Comparison of ENCODE assay signal across 19 cellular contexts in the genomic region with DNA sequence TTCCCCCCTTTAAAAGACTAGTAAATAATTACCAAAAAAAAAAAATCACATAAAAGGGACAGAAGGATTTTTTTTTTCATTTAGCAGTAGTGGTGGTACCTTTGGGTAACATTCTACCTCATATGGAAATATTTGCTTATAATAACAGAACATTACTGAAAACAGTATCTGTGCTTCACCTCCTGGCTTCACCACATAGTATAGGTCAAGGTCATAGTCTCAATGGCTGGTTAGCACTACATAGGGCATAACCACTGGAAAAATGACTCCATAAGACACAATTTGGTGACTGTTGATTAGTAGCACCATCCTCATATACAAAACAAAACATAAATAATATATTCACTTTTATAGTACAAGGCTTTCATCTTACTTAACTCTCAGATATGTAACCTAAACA. TPM values are rescaled to one million over a fixed set of nuclear protein-coding genes. Genes with fewer than 3 reads are reported as not detected.
DNase-seq lines count a peak whose midpoint lies in the region; ATAC-seq, FAIRE-seq and TF ChIP-seq lines count a peak whose summit lies in the region.
"Had no signal": no experiment of that assay in that cellular context is flagged by ENCODE, and none has a peak within 500 bp of the region (broad histone marks: within the 10 kb centered on the region; RNA-seq: fewer than 3 reads in every experiment).

No MANE protein-coding gene starts in this region.

- H3K27me3 ChIP-seq in HepG2 (ENCODE audit: control insufficient read depth in 1 of 2, insufficient read depth in 2 of 2, low read length in 2 of 2) = no peaks in the 10 kb centered on the region
- H3K27me3 ChIP-seq in right lobe of liver = no peaks in the 10 kb centered on the region

- peak; percentile 54; the same call in 2 of the 3 replicates for ATAC-seq in HepG2
- no peak for ATAC-seq in right lobe of liver
- no peak for ATAC-seq in central memory CD8-positive, alpha-beta T cell (replicated peaks; ENCODE audit: extremely low read depth, poor library complexity, severe bottlenecking)
- no peak for ATAC-seq in memory B cell (ENCODE audit: low read depth)
- ATAC-seq in HG02981 (IDR thresholded peaks at IDR 0.05; ENCODE audit: unreplicated experiment) = no peak

- TF ChIP-seq CTCF in HepG2 (CRISPR knock-in tag; IDR thresholded peaks at IDR 0.05) = no peak
- TF ChIP-seq CTCF in right lobe of liver (IDR thresholded peaks at IDR 0.05) = no peak

- H3K4me1 Mint-ChIP-seq in central memory CD8-positive, alpha-beta T cell = peaks cover 23% of the 10 kb centered on the region
- peaks cover 17% of the 10 kb centered on the region for H3K4me1 Mint-ChIP-seq in memory B cell

- peaks cover 2% of the 10 kb centered on the region for H3K79me2 ChIP-seq in HepG2 (ENCODE audit: insufficient read depth, low read length)

- H3K4me1 ChIP-seq in HepG2 (ENCODE audit: insufficient read depth, low read length) = peaks cover 24% of the 10 kb centered on the region
- H3K4me1 ChIP-seq in right lobe of liver = peaks cover 0 to 12% (median 2%) of the 10 kb centered on the region in 4 donors
- H3K4me1 ChIP-seq: HAP-1 had no signal

- TF ChIP-seq RAD21 in HepG2 (CRISPR knock-in tag; IDR thresholded peaks at IDR 0.05) = no peak

- intact Hi-C loops in HepG2 (cut with micrococcal nuclease; ENCODE audit: unreplicated experiment) = no loop called here
- intact Hi-C loops in right lobe of liver (cut with DNase I) = no loop called here

- H3K27ac Mint-ChIP-seq in central memory CD8-positive, alpha-beta T cell (ENCODE audit: low read depth) = peak overlapping the region; percentile 62
- peak overlapping the region; percentile 58 for H3K27ac Mint-ChIP-seq in memory B cell
- H3K27ac Mint-ChIP-seq: HFFc6 had no signal

- H3K27me3 Mint-ChIP-seq in central memory CD8-positive, alpha-beta T cell = no peaks in the 10 kb centered on the region
- no peaks in the 10 kb centered on the region for H3K27me3 Mint-ChIP-seq in memory B cell
- H3K27me3 Mint-ChIP-seq: CD4-positive, alpha-beta memory T cell had no signal

- H3K4me3 Mint-ChIP-seq in central memory CD8-positive, alpha-beta T cell = no peak overlapping the region
- H3K4me3 Mint-ChIP-seq in memory B cell = no peak overlapping the region
- H3K4me3 Mint-ChIP-seq: CD4-positive, alpha-beta memory T cell; HFFc6 had no signal

- no peaks in the 10 kb centered on the region for H3K9me3 ChIP-seq in HepG2 (ENCODE audit: low read length)
- no peaks in the 10 kb centered on the region for H3K9me3 ChIP-seq in right lobe of liver
- H3K9me3 ChIP-seq: HAP-1 had no signal

- no peak overlapping the region for H3K4me2 ChIP-seq in HepG2 (ENCODE audit: low read depth, low read length)

- no peak for TF ChIP-seq POLR2A in HepG2 (IDR thresholded peaks at IDR 0.05; ENCODE audit: insufficient read depth in 1 of 2, low read depth in 2 of 2, low read length in 2 of 2)
- no peak for TF ChIP-seq POLR2A in right lobe of liver (IDR thresholded peaks at IDR 0.05)

- in situ Hi-C loops in HepG2 (cut with HindIII; ENCODE audit: extremely low pct_ligation_motif_present, low pct_unique_long_range_greater_than_20kb) = no loop called here

- H3K9ac ChIP-seq in HepG2 (ENCODE audit: insufficient read depth, low read depth, low read length) = no peak overlapping the region

- DNase-seq in HepG2 (ENCODE audit: low spot score) (no peak), right lobe of liver (no peak), memory B cell (ENCODE audit: low spot score in 2 of 2) (no peak), NCI-H510A treated with DMSO at 0.1 percent for 48 hours (lab: John Stamatoyannopoulos, UW) (no peak)
- DNase-seq in central memory CD8-positive, alpha-beta T cell (ENCODE audit: low spot score in 2 of 2) = no peak
- DNase-seq: C1 segment of cervical spinal cord; Calu3; CD4-positive, alpha-beta memory T cell; COR-L47; DMS53; DMS79 treated with DMSO at 0.1 percent for 48 hours; GF-D8; GOT3; HFFc6 had no signal

- no peaks in the 10 kb centered on the region for H4K20me1 ChIP-seq in HepG2 (ENCODE audit: insufficient read depth, low read length)

- CTCF ChIA-PET in HepG2 (lab: Yijun Ruan, JAX; ENCODE audit: low intra/inter-chr PET ratio, low total read pairs) = no interaction called here

- no peak overlapping the region for H3K27ac ChIP-seq in HepG2 (ENCODE audit: extremely low read length, insufficient read depth, low read length)
- no peak overlapping the region for H3K27ac ChIP-seq in right lobe of liver

- H3K36me3 ChIP-seq in HepG2 (replicated peaks in 1 of 2; ENCODE audit: control insufficient read depth in 1 of 2, insufficient read depth in 2 of 2, low read length in 2 of 2) (no peaks in the 10 kb centered on the region; a peak in 1 of 5 replicates), right lobe of liver (no peaks in the 10 kb centered on the region)
- H3K36me3 ChIP-seq: HAP-1 had no signal

- H3K4me3 ChIP-seq in HepG2 (replicated peaks in 1 of 3; ENCODE audit: insufficient read depth in 1 of 3, low read depth in 2 of 3, low read length in 3 of 3) = no peak overlapping the region
- no peak overlapping the region for H3K4me3 ChIP-seq in right lobe of liver
- H3K4me3 ChIP-seq: HAP-1 had no signal

- no peak for FAIRE-seq in HepG2 (lab: Jason Lieb, UNC)
- FAIRE-seq: GM12891, GM18507, H54 had no signal

- peaks cover 6% of the 10 kb centered on the region for H3K9me3 Mint-ChIP-seq in central memory CD8-positive, alpha-beta T cell
- peaks cover 3% of the 10 kb centered on the region for H3K9me3 Mint-ChIP-seq in memory B cell
- H3K9me3 Mint-ChIP-seq: HFFc6 had no signal

- TF ChIP-seq EP300 in HepG2 (IDR thresholded peaks at IDR 0.05; ENCODE audit: low read depth in 2 of 2, low read length in 2 of 2) = no peak
- no peak for TF ChIP-seq EP300 in HepG2 (CRISPR knock-in tag; IDR thresholded peaks at IDR 0.05; ENCODE audit: borderline replicate concordance)

- no peak overlapping the region for H2AFZ ChIP-seq in HepG2 (ENCODE audit: low read length)

- BruUV-seq in HepG2 (replicated peaks; lab: Mats Ljungman, UMichigan) = no TSS peak

- POLR2A ChIA-PET in HepG2 (lab: Yijun Ruan, JAX) = no interaction called here

- H3K36me3 Mint-ChIP-seq in central memory CD8-positive, alpha-beta T cell (ENCODE audit: insufficient read depth) = peaks cover 10% of the 10 kb centered on the region
- peaks cover 49% of the 10 kb centered on the region for H3K36me3 Mint-ChIP-seq in memory B cell

TF ChIP-seq in HepG2, 621 proteins besides CTCF, POLR2A, EP300 and RAD21:
- TF ChIP-seq ZNF652 (CRISPR knock-in tag; IDR thresholded peaks at IDR 0.05; ENCODE audit: borderline replicate concordance, low read depth) = no peak
- 0 out of 2 replicates have a peak, but pooled peaks have one; percentile 18 for TF ChIP-seq GATAD2A (CRISPR knock-in tag; IDR thresholded peaks at IDR 0.05)
- no peak for TF ChIP-seq HDAC2 (CRISPR knock-in tag; IDR thresholded peaks at IDR 0.05)
- TF ChIP-seq, protein P1, sequence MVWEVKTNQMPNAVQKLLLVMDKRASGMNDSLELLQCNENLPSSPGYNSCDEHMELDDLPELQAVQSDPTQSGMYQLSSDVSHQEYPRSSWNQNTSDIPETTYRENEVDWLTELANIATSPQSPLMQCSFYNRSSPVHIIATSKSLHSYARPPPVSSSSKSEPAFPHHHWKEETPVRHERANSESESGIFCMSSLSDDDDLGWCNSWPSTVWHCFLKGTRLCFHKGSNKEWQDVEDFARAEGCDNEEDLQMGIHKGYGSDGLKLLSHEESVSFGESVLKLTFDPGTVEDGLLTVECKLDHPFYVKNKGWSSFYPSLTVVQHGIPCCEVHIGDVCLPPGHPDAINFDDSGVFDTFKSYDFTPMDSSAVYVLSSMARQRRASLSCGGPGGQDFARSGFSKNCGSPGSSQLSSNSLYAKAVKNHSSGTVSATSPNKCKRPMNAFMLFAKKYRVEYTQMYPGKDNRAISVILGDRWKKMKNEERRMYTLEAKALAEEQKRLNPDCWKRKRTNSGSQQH (CRISPR knock-in tag; IDR thresholded peaks at IDR 0.05; ENCODE audit: low read depth) = no peak
- TF ChIP-seq DNMT1 (CRISPR knock-in tag; IDR thresholded peaks at IDR 0.05) = no peak
- TF ChIP-seq NCOA5 (CRISPR knock-in tag; IDR thresholded peaks at IDR 0.05) = no peak
- 0 out of 2 replicates have a peak, but pooled peaks have one; percentile 30 for TF ChIP-seq NR2C2 (CRISPR knock-in tag; IDR thresholded peaks at IDR 0.05; ENCODE audit: borderline replicate concordance)
- TF ChIP-seq NR2F6 (IDR thresholded peaks at IDR 0.05) = peak; percentile 42; the same call in 1 of the 2 replicates
- TF ChIP-seq NR2F6 (CRISPR knock-in tag; IDR thresholded peaks at IDR 0.05) = peak; percentile 71; the same call in 1 of the 2 replicates
- TF ChIP-seq FOXK1 (CRISPR knock-in tag; IDR thresholded peaks at IDR 0.05; ENCODE audit: borderline replicate concordance, low read depth) = no peak
TF ChIP-seq in HepG2: peak in this region for 3.

RNA-seq across cellular contexts. Expression of gene MANBA, which starts 34.7 kb away (rescaled TPM):
- total RNA-seq in HepG2 (2016; rRNA removed; fragmentation: Illumina TruSeq; extraction: Trizol) = 17.1 and 33.3 TPM in 2 replicates
- 13.0 and 17.3 TPM in 2 replicates for total RNA-seq in HepG2 (2016; cell fraction: cytosol; rRNA removed; fragmentation: Illumina TruSeq; extraction: Trizol; ENCODE audit: low read depth)
- total RNA-seq in HepG2 (2016; cell fraction: insoluble cytoplasmic fraction; rRNA removed; fragmentation: Illumina TruSeq; extraction: Trizol) = 15.2 and 34.6 TPM in 2 replicates
- total RNA-seq in HepG2 (2016; cell fraction: membrane; rRNA removed; fragmentation: Illumina TruSeq; extraction: Trizol) = 11.0 and 13.6 TPM in 2 replicates
- 32.1 and 36.1 TPM in 2 replicates for total RNA-seq in HepG2 (2016; cell fraction: nucleus; rRNA removed; fragmentation: Illumina TruSeq; extraction: Trizol)
- 11.7 and 11.9 TPM in 2 replicates for polyA plus RNA-seq in HepG2 (2011; rRNA removed)
- polyA plus RNA-seq in HepG2 (2011; cell fraction: cytosol; rRNA removed) = 7.6 and 12.6 TPM in 2 replicates
- polyA plus RNA-seq in HepG2 (2011; cell fraction: nucleus; rRNA removed) = 17.6 and 20.6 TPM in 2 replicates
- 30.1 and 31.4 TPM in 2 replicates for polyA plus RNA-seq in HepG2 (2012)
- 1.2 and 1.4 TPM in 2 replicates for polyA plus RNA-seq in HepG2 (2016; cell fraction: cytosol; fragmentation: Illumina TruSeq; extraction: Trizol; ENCODE audit: low read depth)
- polyA plus RNA-seq in HepG2 (2016; cell fraction: insoluble cytoplasmic fraction; fragmentation: Illumina TruSeq; extraction: Trizol; ENCODE audit: low read depth) = 8.8 and 10.0 TPM in 2 replicates
- polyA plus RNA-seq in HepG2 (2016; cell fraction: membrane; fragmentation: Illumina TruSeq; extraction: Trizol; ENCODE audit: low read depth) = 3.3 and 3.9 TPM in 2 replicates
- polyA plus RNA-seq in HepG2 (2016; cell fraction: nucleus; fragmentation: Illumina TruSeq; extraction: Trizol; ENCODE audit: insufficient read depth, low read depth) = 28.0 and 30.1 TPM in 2 replicates
- polyA minus RNA-seq in HepG2 (2011; rRNA and poly(A)+ RNA removed; ENCODE audit: low replicate concordance) = 10.8 and 29.4 TPM in 2 replicates
- polyA minus RNA-seq in HepG2 (2011; cell fraction: cytosol; rRNA and poly(A)+ RNA removed) = 14.9 and 17.1 TPM in 2 replicates
- polyA minus RNA-seq in HepG2 (2011; cell fraction: nucleus; rRNA and poly(A)+ RNA removed) = 39.5 and 40.0 TPM in 2 replicates
- 10 to 100 TPM; 11.3 to 18.2 (median 13.9) TPM for total RNA-seq in right lobe of liver
